8 cellular contexts compared by ENCODE assay signal in the genomic region with DNA sequence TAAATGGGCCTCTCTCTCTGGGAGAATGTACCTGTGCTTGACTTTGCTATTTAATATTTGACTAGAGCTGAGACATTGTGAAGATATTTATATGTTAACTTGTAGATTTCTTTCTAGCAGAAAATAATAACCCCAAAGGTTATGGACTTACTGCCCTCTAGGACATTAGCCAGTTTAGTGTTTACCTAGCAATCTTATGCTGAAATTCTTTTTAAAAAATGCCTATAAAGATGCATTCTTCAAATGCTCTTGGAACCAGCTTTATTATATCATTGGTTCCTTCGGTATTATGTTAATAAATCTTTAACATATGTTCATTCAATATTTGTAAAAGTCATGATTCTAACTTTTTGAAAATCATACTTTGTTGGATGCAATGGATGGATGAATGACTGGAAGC.
"Had no signal": no experiment of that assay in that cellular context is flagged by ENCODE, and none has a peak within 500 bp of the region (broad histone marks: within the 10 kb centered on the region; RNA-seq: fewer than 3 reads in every experiment).

No MANE protein-coding gene starts in this region.

- H3K4me3 ChIP-seq: GM12878 had no signal

- FAIRE-seq: G401.6, GM12878, GM12891, GM12892, GM18507, GM19239 had no signal

- ATAC-seq: GM12878 had no signal

- DNase-seq: GDM1, GF-D8 had no signal
